ENCODE assay signal across 35 cellular contexts in genomic region chr17:11704041-11704440, GRCh38.
"Had no signal": no experiment of that assay in that cellular context is flagged by ENCODE, and none has a peak within 500 bp of the region (broad histone marks: within the 10 kb centered on the region; RNA-seq: fewer than 3 reads in every experiment).

No MANE protein-coding gene starts in this region.

- H3K9ac ChIP-seq: KMS-11 had no signal

- H3K36me3 ChIP-seq: MG63 had no signal

- H3K27ac ChIP-seq: KMS-11 had no signal

- H3K4me2 ChIP-seq: KMS-11 had no signal

- DNase-seq: Karpas-422, Kasumi-1, MG63, MM.1S, MV-4-11, NCI-H1048, NCI-H1092, NCI-H1092 treated with DMSO at 0.1 percent for 48 hours, NCI-H1105, NCI-H1105 treated with DMSO at 0.1 percent for 48 hours, NCI-H1417, NCI-H1417 treated with DMSO at 0.1 percent for 48 hours, NCI-H1436, NCI-H1436 treated with DMSO at 0.1 percent for 48 hours, NCI-H146, NCI-H1694, NCI-H1694 treated with DMSO at 0.1 percent for 48 hours, NCI-H187, NCI-H187 treated with DMSO at 0.1 percent for 48 hours, NCI-H1930, NCI-H2029, NCI-H2029 treated with DMSO at 0.1 percent for 48 hours, NCI-H2081, NCI-H2081 treated with DMSO at 0.1 percent for 48 hours, NCI-H2107, NCI-H2171, NCI-H2171 treated with DMSO at 0.1 percent for 48 hours, NCI-H2227 treated with DMSO at 0.1 percent for 48 hours, NCI-H345, NCI-H446, NCI-H446 treated with DMSO at 0.1 percent for 48 hours, NCI-H510A, NCI-H510A treated with DMSO at 0.1 percent for 48 hours, NCI-H524 had no signal

- H3K9me3 ChIP-seq: MG63 had no signal

- H3K4me3 ChIP-seq: MG63 had no signal

- H3K27me3 ChIP-seq: MG63 had no signal
